In genomic region chr15:39782441-39783138, GRCh38 we compare ENCODE assay signal across 8 cellular contexts. TPM values are rescaled to one million over a fixed set of nuclear protein-coding genes. Genes with fewer than 3 reads are reported as not detected.
A peak's percentile ranks its signal among the peaks of the same experiment; 100 is the strongest.
DNase-seq lines count a peak whose midpoint lies in the region; ATAC-seq, FAIRE-seq and TF ChIP-seq lines count a peak whose summit lies in the region.

Gene FSIP1, minus strand, starts transcription at chr15:39782841. Its CDS starts 6,317 bp downstream, at chr15:39776524.

- WGBS in endodermal cell (ENCODE audit: insufficient coverage in 1 of 2, insufficient read length in 1 of 2), 2 experiments, result 0 to 1% methylated on average over 14 to 62 of the region's 64 CpGs
- 0% methylated on average over 43 to 45 of the region's 64 CpGs for WGBS in mesodermal cell (ENCODE audit: insufficient coverage in 2 of 2), 2 experiments

- H3K4me1 ChIP-seq in Caco-2 (peaks cover 28% of the 10 kb centered on the region), endodermal cell (ENCODE audit: control insufficient read depth, insufficient read depth, low read length) (no peaks in the 10 kb centered on the region), mesodermal cell (ENCODE audit: control insufficient read depth, insufficient read depth, low read length, poor library complexity, severe bottlenecking) (peaks cover 22% of the 10 kb centered on the region)

- no peaks in the 10 kb centered on the region for H3K27me3 ChIP-seq in Caco-2 (replicated peaks; ENCODE audit: control insufficient read depth, insufficient read depth, low read length)
- H3K27me3 ChIP-seq in endodermal cell (ENCODE audit: control insufficient read depth, insufficient read depth, low read length, poor library complexity, severe bottlenecking), result no peaks in the 10 kb centered on the region

- no TSS peak for BruUV-seq in Caco-2 (replicated peaks; lab: Mats Ljungman, UMichigan)

- peak; percentile 96 for FAIRE-seq in HTR-8/SVneo (lab: Jason Lieb, UNC)

- no peak for TF ChIP-seq CTCF in Caco-2 (IDR thresholded peaks at IDR 0.05; ENCODE audit: insufficient read depth in 1 of 2, low read depth in 1 of 2, low read length in 1 of 2, severe bottlenecking in 1 of 2, unreplicated experiment in 1 of 2)
- TF ChIP-seq CTCF in endodermal cell (conservative IDR thresholded peaks at IDR 0.05), result no peak

- H3K4me3 Mint-ChIP-seq in Caco-2 (ENCODE audit: unreplicated experiment), result peak within 1 kb of the TSS; percentile 72
- peak within 1 kb of the TSS; percentile 93 for H3K4me3 Mint-ChIP-seq in endodermal cell

- DNase-seq in Caco-2 (peak; percentile 97), HTR-8/SVneo (ENCODE audit: insufficient read length, low spot score) (peak; percentile 93), NOMO-1 treated with DMSO at 0.1 percent for 48 hours (lab: John Stamatoyannopoulos, UW; ENCODE audit: unreplicated experiment) (peak; percentile 94), endodermal cell (peak; percentile 99)
- peak; percentile 90 for DNase-seq in activated CD8-positive, alpha-beta memory T cell treated with anti-CD3 and anti-CD28 coated beads, Interleukin-2, amount 50 U/mL, for 1 hour (ENCODE audit: extremely low read depth)
- DNase-seq in stimulated activated CD8-positive, alpha-beta memory T cell treated with anti-CD3 and anti-CD28 coated beads, Interleukin-15, amount 100 ng/mL, for 24 hours (ENCODE audit: low read depth), result peak; percentile 86

- no peaks in the 10 kb centered on the region for H3K27me3 Mint-ChIP-seq in Caco-2 (ENCODE audit: insufficient read depth, unreplicated experiment)
- no peaks in the 10 kb centered on the region for H3K27me3 Mint-ChIP-seq in endodermal cell (ENCODE audit: insufficient read depth)

- H3K27ac ChIP-seq in endodermal cell (ENCODE audit: low read depth, low read length) (peak within 1 kb of the TSS; percentile 86), mesodermal cell (ENCODE audit: low read depth, low read length, severe bottlenecking) (peak within 1 kb of the TSS; percentile 77)

- intact Hi-C loops in Caco-2 (cut with micrococcal nuclease; ENCODE audit: unreplicated experiment), result loop anchor here (2.0 to 10.0 kb wide), 2 partner anchors 194 to 222 kb away; no protein-coding TSS in a partner anchor

- H3K27ac Mint-ChIP-seq in Caco-2 (ENCODE audit: unreplicated experiment) (peak within 1 kb of the TSS; percentile 21), endodermal cell (peak within 1 kb of the TSS; percentile 97)

- H3K36me3 ChIP-seq in Caco-2 (ENCODE audit: control insufficient read depth, insufficient read depth, low read length) (no peaks in the 10 kb centered on the region), endodermal cell (ENCODE audit: control insufficient read depth, insufficient read depth, low read length) (no peaks in the 10 kb centered on the region), mesodermal cell (ENCODE audit: control insufficient read depth, insufficient read depth, low read length) (no peaks in the 10 kb centered on the region)

- H3K4me3 ChIP-seq in Caco-2 (ENCODE audit: low read depth, low read length) (peak within 1 kb of the TSS; percentile 92), endodermal cell (ENCODE audit: low read length) (peak within 1 kb of the TSS; percentile 99), mesodermal cell (ENCODE audit: extremely low read depth, insufficient read depth, low read length, poor library complexity, severe bottlenecking) (peak within 1 kb of the TSS; percentile 74)

- H3K36me3 Mint-ChIP-seq in Caco-2 (ENCODE audit: insufficient read depth, unreplicated experiment), result no peaks in the 10 kb centered on the region
- H3K36me3 Mint-ChIP-seq in endodermal cell (ENCODE audit: low read depth), result no peaks in the 10 kb centered on the region

- peak within 1 kb of the TSS; percentile 90 for H3K9ac ChIP-seq in endodermal cell (ENCODE audit: extremely low read depth, low read length, poor library complexity, severe bottlenecking)

- POLR2A ChIA-PET in Caco-2 (lab: Charles Lee), result interaction anchor here (0.6 to 1.5 kb wide), 2 partner anchors 151 to 243 kb away, joined by 3 to 5 read pairs; partner anchors contain the start of gene EIF2AK4

- CTCF ChIA-PET in Caco-2 (lab: Charles Lee), result interaction anchor here (0.6 to 1.1 kb wide), 8 partner anchors 26 to 435 kb away, joined by 3 to 9 read pairs (median 4); no protein-coding TSS in a partner anchor

- peak; percentile 96 for ATAC-seq in GM21381 (IDR thresholded peaks at IDR 0.05; ENCODE audit: unreplicated experiment)

- H3K9me3 Mint-ChIP-seq in Caco-2 (ENCODE audit: unreplicated experiment) (no peaks in the 10 kb centered on the region), endodermal cell (peaks cover 4% of the 10 kb centered on the region)

- H3K4me1 Mint-ChIP-seq in Caco-2 (ENCODE audit: low read depth, unreplicated experiment), result peaks cover 24% of the 10 kb centered on the region
- H3K4me1 Mint-ChIP-seq in endodermal cell, result peaks cover 42% of the 10 kb centered on the region

- H3K9me3 ChIP-seq in Caco-2, result no peaks in the 10 kb centered on the region
- no peaks in the 10 kb centered on the region for H3K9me3 ChIP-seq in endodermal cell (ENCODE audit: control insufficient read depth, low read length)
- H3K9me3 ChIP-seq in mesodermal cell (ENCODE audit: control insufficient read depth, low read length), result no peaks in the 10 kb centered on the region

RNA-seq across cellular contexts. Expression of gene FSIP1, which starts in this region (rescaled TPM):
- total RNA-seq in Caco-2 (2022), result 1.3 and 2.1 TPM in 2 replicates
- total RNA-seq in endodermal cell, result 1 to 10 TPM in 1 of 2 donors, under 1 TPM in 1; 0.77 to 1.7 TPM
- 2.6 TPM for polyA plus RNA-seq in endodermal cell (2013, experiment 1 of 2)
- polyA plus RNA-seq in endodermal cell (2013, experiment 2 of 2), result 2.2 TPM
- polyA plus RNA-seq in mesodermal cell (2013, experiment 1 of 2), result 0.63 TPM
- polyA plus RNA-seq in mesodermal cell (2013, experiment 2 of 2), result 0.71 TPM

Comparison
In these comparisons a context has a peak if more than half of its experiments do, and no peak if none do; other contexts are left out.
1. Peak in every context shown above with its lines: DNase-seq, ATAC-seq, H3K4me3 ChIP-seq and H3K27ac ChIP-seq.